ENCODE assay signal across 25 cellular contexts in genomic region chr9:84485539-84485938, GRCh38.
DNase-seq lines count a peak whose midpoint lies in the region; ATAC-seq and TF ChIP-seq lines count a peak whose summit lies in the region.
"Had no signal": no experiment of that assay in that cellular context is flagged by ENCODE, and none has a peak within 500 bp of the region (broad histone marks: within the 10 kb centered on the region; RNA-seq: fewer than 3 reads in every experiment).

No MANE protein-coding gene starts in this region.

- in situ Hi-C loops in mammary epithelial cell (cut with MboI; ENCODE audit: low sequenced_read_pairs in 2 of 2) = no loop called here

- no peaks in the 10 kb centered on the region for H3K9me3 Mint-ChIP-seq in GM23338

- ATAC-seq in right lobe of liver (peak; percentile 61 to 82 (median 73)), GM23338 (no peak)

- H3K4me3 Mint-ChIP-seq in GM23338 = no peak overlapping the region
- H3K4me3 Mint-ChIP-seq: CD14-positive monocyte; CD8-positive, alpha-beta memory T cell had no signal

- TF ChIP-seq POLR2A in right lobe of liver (IDR thresholded peaks at IDR 0.05) (no peak), erythroblast (IDR thresholded peaks at IDR 0.05; ENCODE audit: low read length) (no peak)

- H3K27me3 ChIP-seq in mammary epithelial cell (ENCODE audit: insufficient read depth, low read length) (no peaks in the 10 kb centered on the region), hepatocyte (no peaks in the 10 kb centered on the region), right lobe of liver (no peaks in the 10 kb centered on the region), GM23338 (ENCODE audit: insufficient read depth) (no peaks in the 10 kb centered on the region)
- H3K27me3 ChIP-seq: BE2C had no signal

- H2AFZ ChIP-seq in mammary epithelial cell (ENCODE audit: low read depth, low read length) = peak overlapping the region; percentile 11
- H2AFZ ChIP-seq in hepatocyte = no peak overlapping the region
- no peak overlapping the region for H2AFZ ChIP-seq in GM23338

- 37% methylated on average over 2 of the region's 2 CpGs for WGBS in mammary epithelial cell (ENCODE audit: low coverage, missing lambda C conversion rate)
- WGBS in hepatocyte (ENCODE audit: low lambda C conversion rate, missing lambda C conversion rate) = 52% methylated on average over 2 of the region's 2 CpGs
- 31% methylated on average over 2 of the region's 2 CpGs for WGBS in right lobe of liver (ENCODE audit: insufficient coverage, low coverage, low lambda C conversion rate, missing lambda C conversion rate)

- H3K36me3 Mint-ChIP-seq in GM23338 (ENCODE audit: low read depth) = no peaks in the 10 kb centered on the region
- H3K36me3 Mint-ChIP-seq: CD14-positive monocyte; CD8-positive, alpha-beta memory T cell had no signal

- dilution Hi-C loops in mammary epithelial cell (cut with HindIII; ENCODE audit: low sequenced_read_pairs) = no loop called here

- peaks cover 7% of the 10 kb centered on the region; the same call in 2 of the 3 replicates for H3K4me1 Mint-ChIP-seq in GM23338
- H3K4me1 Mint-ChIP-seq: CD14-positive monocyte; CD8-positive, alpha-beta memory T cell had no signal

- peaks cover 5% of the 10 kb centered on the region for H3K27me3 Mint-ChIP-seq in GM23338 (ENCODE audit: insufficient read depth, low read depth, poor library complexity)

- H3K9me3 ChIP-seq in mammary epithelial cell (replicated peaks; ENCODE audit: insufficient read depth, low read length) (no peaks in the 10 kb centered on the region), hepatocyte (ENCODE audit: low read depth) (no peaks in the 10 kb centered on the region), right lobe of liver (no peaks in the 10 kb centered on the region)
- H3K9me3 ChIP-seq: BE2C had no signal

- CTCF ChIA-PET in mammary epithelial cell (lab: Charles Lee; ENCODE audit: low non-redundant PET) = no interaction called here

- no peaks in the 10 kb centered on the region for H3K4me1 ChIP-seq in mammary epithelial cell (ENCODE audit: insufficient read depth, low read length)
- no peaks in the 10 kb centered on the region for H3K4me1 ChIP-seq in hepatocyte (ENCODE audit: insufficient read depth)
- peaks cover 0 to 21% (median 6%) of the 10 kb centered on the region in 4 donors for H3K4me1 ChIP-seq in right lobe of liver
- no peaks in the 10 kb centered on the region for H3K4me1 ChIP-seq in GM23338 (ENCODE audit: insufficient read depth)
- H3K4me1 ChIP-seq: BE2C had no signal

- H3K4me3 ChIP-seq in mammary epithelial cell (replicated peaks in 1 of 3; ENCODE audit: insufficient read depth in 1 of 3, low read depth in 2 of 3, low read length in 3 of 3) = no peak overlapping the region
- no peak overlapping the region for H3K4me3 ChIP-seq in hepatocyte
- no peak overlapping the region for H3K4me3 ChIP-seq in right lobe of liver
- H3K4me3 ChIP-seq in GM23338 = no peak overlapping the region

- H3K36me3 ChIP-seq in mammary epithelial cell (ENCODE audit: insufficient read depth, low read length) (no peaks in the 10 kb centered on the region), hepatocyte (replicated peaks; ENCODE audit: insufficient read depth, low read depth) (no peaks in the 10 kb centered on the region), right lobe of liver (no peaks in the 10 kb centered on the region), GM23338 (ENCODE audit: insufficient read depth) (no peaks in the 10 kb centered on the region)
- H3K36me3 ChIP-seq: BE2C had no signal

- H3K4me2 ChIP-seq in mammary epithelial cell (ENCODE audit: insufficient read depth, low read depth, low read length) (no peak overlapping the region), hepatocyte (no peak overlapping the region), GM23338 (no peak overlapping the region)

- H3K9me2 ChIP-seq in hepatocyte (replicated peaks; ENCODE audit: insufficient read depth) = no peaks in the 10 kb centered on the region
- H3K9me2 ChIP-seq in GM23338 (ENCODE audit: insufficient read depth) = peaks cover 6% of the 10 kb centered on the region; the same call in 1 of the 2 replicates

- H3K79me2 ChIP-seq in mammary epithelial cell (ENCODE audit: insufficient read depth, low read length) (no peaks in the 10 kb centered on the region), hepatocyte (no peaks in the 10 kb centered on the region), GM23338 (replicated peaks; ENCODE audit: insufficient read depth) (no peaks in the 10 kb centered on the region)

- no peaks in the 10 kb centered on the region for H3F3A ChIP-seq in GM23338 (replicated peaks; ENCODE audit: low read depth)

- no TSS peak for BruUV-seq in mammary epithelial cell (replicated peaks; lab: Mats Ljungman, UMichigan)

- H4K20me1 ChIP-seq in mammary epithelial cell (ENCODE audit: insufficient read depth, low read length) = no peaks in the 10 kb centered on the region
- no peaks in the 10 kb centered on the region for H4K20me1 ChIP-seq in hepatocyte (ENCODE audit: insufficient read depth, poor library complexity, severe bottlenecking)
- H4K20me1 ChIP-seq in GM23338 (replicated peaks; ENCODE audit: insufficient read depth) = no peaks in the 10 kb centered on the region; the same call in 1 of the 2 replicates

- H3K27ac ChIP-seq in mammary epithelial cell (ENCODE audit: insufficient read depth, low read depth, low read length) (no peak overlapping the region), hepatocyte (no peak overlapping the region), right lobe of liver (no peak overlapping the region), GM23338 (ENCODE audit: low read depth) (no peak overlapping the region)
- H3K27ac ChIP-seq: HL-60 had no signal

- H3K27ac Mint-ChIP-seq in GM23338 = no peak overlapping the region
- H3K27ac Mint-ChIP-seq: CD14-positive monocyte; CD8-positive, alpha-beta memory T cell had no signal

- peak; percentile 41 for DNase-seq in NCI-H82 (lab: John Stamatoyannopoulos, UW)
- no peak for DNase-seq in NCI-H82 treated with DMSO at 0.1 percent for 48 hours (lab: John Stamatoyannopoulos, UW; ENCODE audit: unreplicated experiment)
- DNase-seq in mammary epithelial cell = peak; percentile 66
- peak; percentile 11 for DNase-seq in hepatocyte (ENCODE audit: low spot score)
- DNase-seq in right lobe of liver = no peak
- DNase-seq in erythroblast (lab: John Stamatoyannopoulos, UW) = no peak
- DNase-seq in GM23338 (ENCODE audit: low spot score) = no peak
- DNase-seq in hypothalamus (lab: John Stamatoyannopoulos, UW) = no peak
- DNase-seq: 8988T; ACHN; BE2C; Calu3; CD8-positive, alpha-beta memory T cell; DND-41; NCI-H1092 treated with DMSO at 0.1 percent for 48 hours; NCI-H1436; NCI-H187; NCI-H2081 treated with DMSO at 0.1 percent for 48 hours; NCI-H2171; NCI-H345; NCI-H524 treated with DMSO at 0.1 percent for 48 hours; RPMI8226; SHP77 treated with DMSO at 0.1 percent for 48 hours had no signal

- H3K9ac ChIP-seq in mammary epithelial cell (ENCODE audit: insufficient read depth, low read length) = no peak overlapping the region

- TF ChIP-seq CTCF in mammary epithelial cell (conservative IDR thresholded peaks at IDR 0.05 in 1 of 2, IDR thresholded peaks at IDR 0.05 in 1 of 2; ENCODE audit: extremely low read depth in 1 of 2, insufficient read depth in 1 of 2, low read depth in 1 of 2, low read length in 2 of 2) (no peak), hepatocyte (IDR thresholded peaks at IDR 0.05; ENCODE audit: poor library complexity) (no peak), right lobe of liver (IDR thresholded peaks at IDR 0.05) (no peak), GM23338 (conservative IDR thresholded peaks at IDR 0.05; ENCODE audit: low read depth in 2 of 2) (no peak)

- intact Hi-C loops in mammary epithelial cell (cut with micrococcal nuclease) (no loop called here), right lobe of liver (cut with DNase I) (no loop called here)

TF ChIP-seq in GM23338, 12 proteins besides CTCF, POLR2A, EP300 and RAD21 (continues in another document):
- TF ChIP-seq POLR2AphosphoS5 (IDR thresholded peaks at IDR 0.05; ENCODE audit: low read depth) (no peak), STAT1 (IDR thresholded peaks at IDR 0.05; ENCODE audit: unreplicated experiment) (no peak), EZH2phosphoT487 (IDR thresholded peaks at IDR 0.05; ENCODE audit: unreplicated experiment) (no peak)
- TF ChIP-seq, protein P1, sequence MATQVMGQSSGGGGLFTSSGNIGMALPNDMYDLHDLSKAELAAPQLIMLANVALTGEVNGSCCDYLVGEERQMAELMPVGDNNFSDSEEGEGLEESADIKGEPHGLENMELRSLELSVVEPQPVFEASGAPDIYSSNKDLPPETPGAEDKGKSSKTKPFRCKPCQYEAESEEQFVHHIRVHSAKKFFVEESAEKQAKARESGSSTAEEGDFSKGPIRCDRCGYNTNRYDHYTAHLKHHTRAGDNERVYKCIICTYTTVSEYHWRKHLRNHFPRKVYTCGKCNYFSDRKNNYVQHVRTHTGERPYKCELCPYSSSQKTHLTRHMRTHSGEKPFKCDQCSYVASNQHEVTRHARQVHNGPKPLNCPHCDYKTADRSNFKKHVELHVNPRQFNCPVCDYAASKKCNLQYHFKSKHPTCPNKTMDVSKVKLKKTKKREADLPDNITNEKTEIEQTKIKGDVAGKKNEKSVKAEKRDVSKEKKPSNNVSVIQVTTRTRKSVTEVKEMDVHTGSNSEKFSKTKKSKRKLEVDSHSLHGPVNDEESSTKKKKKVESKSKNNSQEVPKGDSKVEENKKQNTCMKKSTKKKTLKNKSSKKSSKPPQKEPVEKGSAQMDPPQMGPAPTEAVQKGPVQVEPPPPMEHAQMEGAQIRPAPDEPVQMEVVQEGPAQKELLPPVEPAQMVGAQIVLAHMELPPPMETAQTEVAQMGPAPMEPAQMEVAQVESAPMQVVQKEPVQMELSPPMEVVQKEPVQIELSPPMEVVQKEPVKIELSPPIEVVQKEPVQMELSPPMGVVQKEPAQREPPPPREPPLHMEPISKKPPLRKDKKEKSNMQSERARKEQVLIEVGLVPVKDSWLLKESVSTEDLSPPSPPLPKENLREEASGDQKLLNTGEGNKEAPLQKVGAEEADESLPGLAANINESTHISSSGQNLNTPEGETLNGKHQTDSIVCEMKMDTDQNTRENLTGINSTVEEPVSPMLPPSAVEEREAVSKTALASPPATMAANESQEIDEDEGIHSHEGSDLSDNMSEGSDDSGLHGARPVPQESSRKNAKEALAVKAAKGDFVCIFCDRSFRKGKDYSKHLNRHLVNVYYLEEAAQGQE (IDR thresholded peaks at IDR 0.05; ENCODE audit: unreplicated experiment) = no peak

Comparison
In these comparisons a context has a peak if more than half of its experiments do, and no peak if none do; other contexts are left out.
1. DNase-seq: peak in NCI-H82 (single experiment), mammary epithelial cell (single experiment) and hepatocyte (single experiment); none in NCI-H82 treated with DMSO at 0.1 percent for 48 hours (single experiment), right lobe of liver (0 of 3), erythroblast (0 of 2), GM23338 (single experiment) and hypothalamus (0 of 51).